ENCODE assay signal across 15 cellular contexts in genomic region chr6:169233181-169233580, GRCh38. TPM values are rescaled to one million over a fixed set of nuclear protein-coding genes. Genes with fewer than 3 reads are reported as not detected.
DNase-seq lines count a peak whose midpoint lies in the region; ATAC-seq, FAIRE-seq and TF ChIP-seq lines count a peak whose summit lies in the region.
"Had no signal": no experiment of that assay in that cellular context is flagged by ENCODE, and none has a peak within 500 bp of the region (broad histone marks: within the 10 kb centered on the region; RNA-seq: fewer than 3 reads in every experiment).

No MANE protein-coding gene starts in this region.

- CTCF ChIA-PET in H1 (lab: Charles Lee; ENCODE audit: partially characterized antibody), result no interaction called here

- no peaks in the 10 kb centered on the region for H3K4me1 Mint-ChIP-seq in T-helper 2 cell treated with Interferon-gamma antibody and Interleukin-4, amounts not matched to agents 5 μg/mL and 100 μg/mL, for 36 hours (ENCODE audit: low read depth)
- H3K4me1 Mint-ChIP-seq: CD14-positive monocyte; CD8-positive, alpha-beta memory T cell had no signal

- H2BK5ac ChIP-seq in H1 (ENCODE audit: low read depth, low read length), result peak overlapping the region; percentile 56; the same call in 1 of the 2 replicates
- peak overlapping the region; percentile 83 for H2BK5ac ChIP-seq in neuronal stem cell (ENCODE audit: low read length)

- POLR2A ChIA-PET in H1 (lab: Charles Lee; ENCODE audit: partially characterized antibody), result no interaction called here

- TF ChIP-seq CTCF in H1 (IDR thresholded peaks at IDR 0.05; ENCODE audit: control extremely low read depth in 1 of 3, insufficient read depth in 1 of 3, low read depth in 1 of 3, low read length in 3 of 3), result no peak
- TF ChIP-seq CTCF in spleen (IDR thresholded peaks at IDR 0.05 in 8 of 11, conservative IDR thresholded peaks at IDR 0.05 in 3 of 11), result no peak

- H2AFZ ChIP-seq in H1 (ENCODE audit: low read length) (no peak overlapping the region), neuronal stem cell (ENCODE audit: low read length) (no peak overlapping the region)

- H3K23ac ChIP-seq in H1 (ENCODE audit: insufficient read length) (no peak overlapping the region), neuronal stem cell (ENCODE audit: low read depth, low read length, poor library complexity) (peak overlapping the region; percentile 11)

- H3K27ac Mint-ChIP-seq in T-helper 2 cell treated with Interferon-gamma antibody and Interleukin-4, amounts not matched to agents 5 μg/mL and 100 μg/mL, for 36 hours, result no peak overlapping the region

- H4K8ac ChIP-seq in H1 (ENCODE audit: extremely low read depth, insufficient read depth, low read length) (no peak overlapping the region), neuronal stem cell (ENCODE audit: low read depth, low read length) (peak overlapping the region; percentile 43)

- peaks cover 19% of the 10 kb centered on the region for H3K9me3 Mint-ChIP-seq in T-helper 2 cell treated with Interferon-gamma antibody and Interleukin-4, amounts not matched to agents 5 μg/mL and 100 μg/mL, for 36 hours

- H3K27ac ChIP-seq in H1 (ENCODE audit: low read depth, low read length) (no peak overlapping the region), neuronal stem cell (replicated peaks; ENCODE audit: low read length) (no peak overlapping the region), spleen (no peak overlapping the region)
- H3K27ac ChIP-seq: 22Rv1 had no signal

- peak; percentile 7 for DNase-seq in activated CD8-positive, alpha-beta memory T cell treated with anti-CD3 and anti-CD28 coated beads for 24 hours
- DNase-seq in activated CD8-positive, alpha-beta memory T cell treated with anti-CD3 and anti-CD28 coated beads, Interleukin-2, amount 50 U/mL, for 48 hours, result no peak
- DNase-seq in H1 (ENCODE audit: low read depth in 1 of 2, low spot score in 2 of 2) (no peak), neuronal stem cell (ENCODE audit: low spot score) (no peak), sciatic nerve (ENCODE audit: low spot score) (peak; percentile 55), frontal cortex (ENCODE audit: low spot score in 2 of 2) (no peak), spleen (no peak)
- DNase-seq in T-helper 2 cell treated with Interferon-gamma antibody and Interleukin-4, amounts not matched to agents 5 μg/mL and 100 μg/mL, for 36 hours (ENCODE audit: low spot score), result no peak
- DNase-seq: Caco-2; CD8-positive, alpha-beta memory T cell; DND-41; GDM1 had no signal

- H4K5ac ChIP-seq in H1 (ENCODE audit: insufficient read length, low read depth, low read length), result no peak overlapping the region

- H4K91ac ChIP-seq in H1 (replicated peaks; ENCODE audit: insufficient read length, low read length) (no peak overlapping the region), neuronal stem cell (ENCODE audit: low read depth, low read length, poor library complexity) (no peak overlapping the region)

- no peaks in the 10 kb centered on the region for H3K27me3 ChIP-seq in H1 (replicated peaks in 1 of 4; ENCODE audit: control insufficient read depth in 3 of 4, extremely low read depth in 1 of 4, insufficient read depth in 3 of 4, low read length in 3 of 4)
- no peaks in the 10 kb centered on the region for H3K27me3 ChIP-seq in neuronal stem cell (ENCODE audit: control insufficient read depth in 3 of 3, insufficient read depth in 3 of 3, low read depth in 1 of 3, low read length in 3 of 3)
- H3K27me3 ChIP-seq in spleen (replicated peaks in 1 of 7), result no peaks in the 10 kb centered on the region

- TF ChIP-seq POLR2A in H1 (IDR thresholded peaks at IDR 0.05; ENCODE audit: control extremely low read depth in 1 of 2, low read depth in 2 of 2, low read length in 2 of 2) (no peak), spleen (IDR thresholded peaks at IDR 0.05) (no peak)

- TF ChIP-seq RAD21 in H1 (IDR thresholded peaks at IDR 0.05 in 1 of 2, conservative IDR thresholded peaks at IDR 0.05 in 1 of 2; ENCODE audit: low read depth in 2 of 2, low read length in 2 of 2), result no peak

- H3K36me3 Mint-ChIP-seq in T-helper 2 cell treated with Interferon-gamma antibody and Interleukin-4, amounts not matched to agents 5 μg/mL and 100 μg/mL, for 36 hours (ENCODE audit: low read depth), result peaks cover 2% of the 10 kb centered on the region
- H3K36me3 Mint-ChIP-seq: CD14-positive monocyte; CD8-positive, alpha-beta memory T cell had no signal

- ATAC-seq in sciatic nerve, result no peak

- H2BK20ac ChIP-seq in H1 (ENCODE audit: low read length), result no peak overlapping the region

- H3K79me2 ChIP-seq in H1 (ENCODE audit: control insufficient read depth in 1 of 2, insufficient read depth in 2 of 2, low read length in 2 of 2), result no peaks in the 10 kb centered on the region

- FAIRE-seq in H1 (lab: Jason Lieb, UNC) (no peak), frontal cortex (lab: Jason Lieb, UNC) (no peak)
- FAIRE-seq: H54 had no signal

- H4K20me1 ChIP-seq in H1 (replicated peaks in 1 of 2; ENCODE audit: control insufficient read depth in 1 of 2, insufficient read depth in 2 of 2, low read length in 2 of 2), result peaks cover 0 to 3% of the 10 kb centered on the region in 2 experiments

- no peaks in the 10 kb centered on the region for H3K79me1 ChIP-seq in H1 (ENCODE audit: low read depth, low read length)
- H3K79me1 ChIP-seq in neuronal stem cell (ENCODE audit: low read depth, low read length), result no peaks in the 10 kb centered on the region

- intact Hi-C loops in sciatic nerve (cut with DNase I) (no loop called here), spleen (cut with DNase I; ENCODE audit: low total_unique reads) (no loop called here)

- WGBS in H1 (ENCODE audit: extremely low coverage in 1 of 2, insufficient coverage in 1 of 2, insufficient read length in 1 of 2, insufficient replicate concordance in 2 of 2, low coverage in 1 of 2, low lambda C conversion rate in 2 of 2, missing lambda C conversion rate in 1 of 2), 2 experiments, result 84% methylated on average over 13 of the region's 13 CpGs; no CpG with 5 or more reads in 1 of the 2 experiments
- no CpG with 5 or more reads among the region's 13 CpGs for WGBS in neuronal stem cell (ENCODE audit: extremely low coverage in 2 of 2, insufficient read length in 2 of 2, insufficient replicate concordance in 1 of 2), 2 donors
- WGBS in spleen, 5 donors, result 80 to 99% (median 96%) methylated on average over 13 of the region's 13 CpGs

- H3K4me1 ChIP-seq in H1 (replicated peaks in 1 of 4; ENCODE audit: control insufficient read depth in 3 of 4, insufficient read depth in 4 of 4, low read length in 3 of 4), result no peaks in the 10 kb centered on the region; a peak in 1 of 7 replicates
- no peaks in the 10 kb centered on the region for H3K4me1 ChIP-seq in neuronal stem cell (ENCODE audit: control insufficient read depth in 2 of 2, insufficient read depth in 1 of 2, low read depth in 1 of 2, low read length in 2 of 2)
- no peaks in the 10 kb centered on the region for H3K4me1 ChIP-seq in spleen
- H3K4me1 ChIP-seq: Caco-2 had no signal

- H3K9ac ChIP-seq in H1 (replicated peaks in 1 of 4; ENCODE audit: extremely low read depth in 1 of 4, low read depth in 3 of 4, low read length in 3 of 4) (no peak overlapping the region), neuronal stem cell (ENCODE audit: low read depth, low read length, poor library complexity) (peak overlapping the region; percentile 46)

- H2BK12ac ChIP-seq in H1 (ENCODE audit: low read depth, low read length) (peak overlapping the region; percentile 87; the same call in 1 of the 2 replicates), neuronal stem cell (ENCODE audit: low read length) (peak overlapping the region; percentile 7)

- H3K4me3 Mint-ChIP-seq in T-helper 2 cell treated with Interferon-gamma antibody and Interleukin-4, amounts not matched to agents 5 μg/mL and 100 μg/mL, for 36 hours, result no peak overlapping the region
- H3K4me3 Mint-ChIP-seq: CD14-positive monocyte; CD8-positive, alpha-beta memory T cell had no signal

- H3K36me3 ChIP-seq in H1 (ENCODE audit: control insufficient read depth in 2 of 4, insufficient read depth in 4 of 4, low read length in 3 of 4), result peaks cover 0 to 20% (median under 1%) of the 10 kb centered on the region in 4 experiments; a peak in 3 of 8 replicates
- H3K36me3 ChIP-seq in neuronal stem cell (replicated peaks in 1 of 2; ENCODE audit: control insufficient read depth in 2 of 2, insufficient read depth in 2 of 2, low read length in 2 of 2), result no peaks in the 10 kb centered on the region
- H3K36me3 ChIP-seq in spleen, result peaks cover 0 to 10% (median 0%) of the 10 kb centered on the region in 6 donors

- no peak for TF ChIP-seq EP300 in H1 (IDR thresholded peaks at IDR 0.05; ENCODE audit: borderline replicate concordance in 1 of 2, low read depth in 2 of 2, low read length in 2 of 2)

- H2AK5ac ChIP-seq in H1 (ENCODE audit: low read depth, low read length) (0 out of 2 replicates have a peak overlapping the region, but pooled peaks have one; percentile 49), neuronal stem cell (ENCODE audit: low read depth, low read length) (peak overlapping the region; percentile 48)

- no peak overlapping the region for H2BK15ac ChIP-seq in H1 (ENCODE audit: low read length)
- H2BK15ac ChIP-seq in neuronal stem cell (ENCODE audit: low read length), result peak overlapping the region; percentile 14

- no peak overlapping the region for H3K4me2 ChIP-seq in H1 (ENCODE audit: insufficient read depth in 1 of 2, low read depth in 2 of 2, low read length in 2 of 2)
- no peak overlapping the region for H3K4me2 ChIP-seq in neuronal stem cell (ENCODE audit: insufficient read depth, low read length, poor library complexity, severe bottlenecking)

- H3K4ac ChIP-seq in H1 (replicated peaks; ENCODE audit: insufficient read length, low read depth, low read length), result no peak overlapping the region
- H3K4ac ChIP-seq in neuronal stem cell (ENCODE audit: low read length), result peak overlapping the region; percentile 78

- H3K9me3 ChIP-seq in H1 (ENCODE audit: insufficient read depth in 2 of 2, low read depth in 1 of 2, low read length in 1 of 2) (no peaks in the 10 kb centered on the region), neuronal stem cell (replicated peaks in 1 of 2; ENCODE audit: control insufficient read depth in 2 of 2, insufficient read depth in 1 of 2, low read depth in 1 of 2, low read length in 2 of 2) (peaks cover 0 to 12% of the 10 kb centered on the region in 2 donors), spleen (peaks cover 0 to 24% (median 0%) of the 10 kb centered on the region in 8 donors)

- no peak overlapping the region for H2BK120ac ChIP-seq in H1 (replicated peaks; ENCODE audit: low read depth, low read length)
- H2BK120ac ChIP-seq in neuronal stem cell (ENCODE audit: low read depth, low read length), result no peak overlapping the region

- no peak overlapping the region for H3K4me3 ChIP-seq in H1 (ENCODE audit: extremely low read depth in 1 of 4, insufficient read depth in 2 of 4, low read depth in 3 of 4, low read length in 4 of 4)
- H3K4me3 ChIP-seq in neuronal stem cell (ENCODE audit: low read length in 2 of 2), result peak overlapping the region in 1 of 2 donors; percentile 67
- H3K4me3 ChIP-seq in spleen, result no peak overlapping the region

- no peaks in the 10 kb centered on the region for H3K27me3 Mint-ChIP-seq in T-helper 2 cell treated with Interferon-gamma antibody and Interleukin-4, amounts not matched to agents 5 μg/mL and 100 μg/mL, for 36 hours (ENCODE audit: low read depth)

- H3K23me2 ChIP-seq in H1 (ENCODE audit: low read depth, low read length), result peaks cover 21% of the 10 kb centered on the region; the same call in 1 of the 2 replicates

- H3K18ac ChIP-seq in H1 (ENCODE audit: extremely low read depth, low read length), result no peak overlapping the region
- no peak overlapping the region for H3K18ac ChIP-seq in neuronal stem cell (ENCODE audit: low read length)

- no peak overlapping the region for H3K56ac ChIP-seq in H1 (replicated peaks; ENCODE audit: insufficient read length, low read depth, low read length)

- H3K14ac ChIP-seq in H1 (ENCODE audit: insufficient read length), result no peak overlapping the region
- peak overlapping the region; percentile 23 for H3K14ac ChIP-seq in neuronal stem cell (ENCODE audit: low read length)

RNA-seq across cellular contexts. Expression of gene THBS2, which starts 20.5 kb away (rescaled TPM):
- total RNA-seq in H1 (2021; fragmentation: NEBNext Ultra II Directional; extraction: Animal tissue kit (Norgen Biotek cat#: 25700)), result 22.5 and 23.3 TPM in 2 replicates
- polyA plus RNA-seq in H1 (2011; rRNA removed), result 11.0 and 14.5 TPM in 2 replicates
- 13.2 TPM for polyA plus RNA-seq in H1 (2011; cell fraction: cytosol; rRNA removed)
- 33.1 TPM for polyA plus RNA-seq in H1 (2011; cell fraction: nucleus; rRNA removed)
- 9.6 to 12.8 TPM (median 11.3 TPM) in 4 replicates for polyA plus RNA-seq in H1 (2012, experiment 1 of 2)
- polyA plus RNA-seq in H1 (2012, experiment 2 of 2), result 3.1 TPM
- 21.3 TPM for polyA plus RNA-seq in H1 (2013, experiment 1 of 2)
- polyA plus RNA-seq in H1 (2013, experiment 2 of 2), result 17.4 TPM
- 23.9 and 27.8 TPM in 2 replicates for polyA minus RNA-seq in H1 (2011; rRNA and poly(A)+ RNA removed)
- polyA minus RNA-seq in H1 (2011; cell fraction: cytosol; rRNA and poly(A)+ RNA removed), result 17.0 TPM
- polyA minus RNA-seq in H1 (2011; cell fraction: nucleus; rRNA and poly(A)+ RNA removed), result 19.3 TPM
- 0.14 TPM for polyA plus RNA-seq in neuronal stem cell (2013, experiment 1 of 2)
- 0.14 TPM for polyA plus RNA-seq in neuronal stem cell (2013, experiment 2 of 2)
- 104 TPM for total RNA-seq in sciatic nerve
- 6.5 TPM for total RNA-seq in frontal cortex
- 10 to 100 TPM in 2 of 7 donors, 1 to 10 TPM in 5; 2.5 to 24.9 (median 8.1) TPM for total RNA-seq in spleen
- polyA plus RNA-seq in spleen, result 1 to 10 TPM; 1.2 to 2.7 (median 1.5) TPM
- total RNA-seq: CD8-positive, alpha-beta memory T cell had no signal

Comparison
In these comparisons a context has a peak if more than half of its experiments do, and no peak if none do; other contexts are left out.
1. DNase-seq: peak in activated CD8-positive, alpha-beta memory T cell treated with anti-CD3 and anti-CD28 coated beads for 24 hours (single experiment) and sciatic nerve (single experiment); none in activated CD8-positive, alpha-beta memory T cell treated with anti-CD3 and anti-CD28 coated beads, Interleukin-2, amount 50 U/mL, for 48 hours (single experiment), H1 (0 of 2), neuronal stem cell (single experiment), frontal cortex (0 of 2), T-helper 2 cell treated with Interferon-gamma antibody and Interleukin-4, amounts not matched to agents 5 μg/mL and 100 μg/mL, for 36 hours (single experiment) and spleen (single experiment).